ENCODE assay signal across 8 cellular contexts in the genomic region with DNA sequence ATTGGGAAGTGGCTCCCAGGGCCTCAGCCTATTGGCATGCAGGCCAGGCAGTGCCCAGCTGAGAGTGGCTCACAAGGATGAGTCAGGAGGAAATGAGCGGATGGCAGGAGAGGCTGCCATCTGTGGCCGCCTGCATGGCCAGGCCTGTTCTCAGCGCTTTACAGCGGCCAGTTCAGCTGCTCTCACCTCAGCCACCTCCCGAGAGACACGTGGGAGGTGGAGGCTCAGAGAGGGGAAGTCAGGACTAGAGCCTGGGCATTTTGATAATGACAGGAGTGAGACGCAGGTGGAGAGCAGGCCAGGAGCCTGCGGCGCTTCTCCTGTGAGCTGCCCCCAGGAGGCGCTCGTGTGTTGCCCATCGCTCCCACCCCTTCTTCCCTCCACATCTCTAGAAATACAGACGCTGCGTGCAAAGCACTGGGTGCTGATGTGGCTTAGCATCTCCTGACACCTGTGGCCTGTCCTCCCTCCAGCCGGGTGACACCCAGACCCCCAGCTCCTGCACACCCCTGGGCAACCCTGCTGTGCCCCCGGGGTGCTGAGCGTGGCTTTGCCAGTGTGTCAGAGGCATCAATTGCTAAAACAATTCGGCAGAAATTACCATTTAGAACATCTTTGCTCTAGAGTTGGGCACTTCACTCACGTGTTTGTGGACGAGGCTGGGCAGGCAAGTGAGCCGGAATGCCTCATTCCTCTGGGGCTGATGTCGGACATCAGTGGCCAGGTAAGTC. TPM values are rescaled to one million over a fixed set of nuclear protein-coding genes. Genes with fewer than 3 reads are reported as not detected.
DNase-seq lines count a peak whose midpoint lies in the region; TF ChIP-seq lines count a peak whose summit lies in the region.

No MANE protein-coding gene starts in this region.

- no peaks in the 10 kb centered on the region for H3K36me3 ChIP-seq in parathyroid adenoma (ENCODE audit: control insufficient read depth, insufficient read depth, low read length)

- peak; percentile 62 for TF ChIP-seq CTCF in HFF-Myc (IDR thresholded peaks at IDR 0.05; ENCODE audit: low read depth, low read length, missing control alignments)
- TF ChIP-seq CTCF in fibroblast of mammary gland (conservative IDR thresholded peaks at IDR 0.05; ENCODE audit: control insufficient read depth, insufficient read depth, low read depth, low read length): peak; percentile 51
- peak; percentile 49 for TF ChIP-seq CTCF in parathyroid adenoma (IDR thresholded peaks at IDR 0.05)

- H3K4me3 ChIP-seq in HFF-Myc (replicated peaks; ENCODE audit: low read depth, low read length): no peak overlapping the region
- no peak overlapping the region for H3K4me3 ChIP-seq in fibroblast of mammary gland (ENCODE audit: control insufficient read depth, low read depth, low read length)
- no peak overlapping the region for H3K4me3 ChIP-seq in parathyroid adenoma (ENCODE audit: low read depth, low read length)

- no peak overlapping the region for H3K9ac ChIP-seq in parathyroid adenoma

- no peaks in the 10 kb centered on the region for H3K79me2 ChIP-seq in parathyroid adenoma

- H3K9me3 ChIP-seq in parathyroid adenoma (ENCODE audit: control insufficient read depth, low read length): no peaks in the 10 kb centered on the region

- no peaks in the 10 kb centered on the region for H3K4me1 ChIP-seq in parathyroid adenoma

- H3K27ac ChIP-seq in parathyroid adenoma: no peak overlapping the region

- no peak overlapping the region for H2AFZ ChIP-seq in parathyroid adenoma

- H3K27me3 ChIP-seq in parathyroid adenoma (ENCODE audit: control insufficient read depth, insufficient read depth, low read length): no peaks in the 10 kb centered on the region

- no peak overlapping the region for H3K4me2 ChIP-seq in parathyroid adenoma (ENCODE audit: low read length)

- DNase-seq in COLO668 (lab: John Stamatoyannopoulos, UW; ENCODE audit: unreplicated experiment) (peak; percentile 84), HFF-Myc (ENCODE audit: extremely low read depth, low read depth) (no peak), OCI-M1 (lab: John Stamatoyannopoulos, UW) (peak; percentile 84), activated T-cell treated with anti-CD3 and anti-CD28 coated beads for 4 hours (peak; percentile 61), fibroblast of mammary gland (ENCODE audit: low read depth) (peak; percentile 38), ureter (ENCODE audit: low spot score) (peak; percentile 72), NCI-H187 treated with DMSO at 0.1 percent for 48 hours (lab: John Stamatoyannopoulos, UW) (no peak)

RNA-seq across cellular contexts. Expression of a gene that starts 21.4 kb away (rescaled TPM):
- 1.9 TPM for total RNA-seq in ureter

RNA-seq across cellular contexts. Expression of a gene that starts 36.6 kb away (rescaled TPM):
- 64.5 TPM for total RNA-seq in ureter

RNA-seq across cellular contexts. Expression of a gene that starts 51.7 kb away (rescaled TPM):
- total RNA-seq in ureter: 24.7 TPM

RNA-seq across cellular contexts. Expression of a gene that starts 59.4 kb away (rescaled TPM):
- total RNA-seq in ureter: 0.26 TPM

Comparison
In these comparisons a context has a peak if more than half of its experiments do, and no peak if none do; other contexts are left out.
1. DNase-seq: peak in COLO668 (single experiment), OCI-M1 (single experiment), activated T-cell treated with anti-CD3 and anti-CD28 coated beads for 4 hours (single experiment), fibroblast of mammary gland (single experiment) and ureter (single experiment); none in HFF-Myc (single experiment) and NCI-H187 treated with DMSO at 0.1 percent for 48 hours (single experiment).
2. Peak in every context shown above with its lines, with median percentiles within 50 percentile points of each other: CTCF ChIP-seq.